In the genomic region with DNA sequence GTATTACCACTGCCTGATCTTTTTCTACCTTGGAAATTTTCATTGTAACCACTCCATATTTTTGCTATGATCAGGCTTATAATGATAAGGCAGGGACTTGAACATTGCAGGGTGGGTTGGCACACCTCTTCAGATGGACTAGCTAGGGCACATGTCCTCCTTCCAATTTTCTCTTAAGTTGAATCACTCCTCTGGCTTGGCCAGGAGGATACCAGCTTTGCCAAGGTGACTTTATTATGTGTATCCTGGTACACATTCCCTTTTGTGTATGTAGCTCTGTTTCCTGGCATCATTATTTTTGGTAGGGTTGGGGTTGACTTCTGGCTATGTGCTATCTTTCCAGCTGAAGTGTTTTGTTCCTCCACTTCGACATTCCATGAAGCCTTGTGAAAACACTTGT, we compare ENCODE assay signal across 9 cellular contexts. TPM values are rescaled to one million over a fixed set of nuclear protein-coding genes. Genes with fewer than 3 reads are reported as not detected.
"Had no signal": no experiment of that assay in that cellular context is flagged by ENCODE, and none has a peak within 500 bp of the region (broad histone marks: within the 10 kb centered on the region; RNA-seq: fewer than 3 reads in every experiment).

No MANE protein-coding gene starts in this region.

- H3K9me3 ChIP-seq: HAP-1 had no signal

- FAIRE-seq: HepG2 had no signal

- H3K9ac ChIP-seq: GM23248 had no signal

- H3K4me1 ChIP-seq: HAP-1 had no signal

- ATAC-seq: HCT116, HepG2 had no signal

- H3K27ac ChIP-seq: GM23248, HL-60 had no signal

- H3K4me1 Mint-ChIP-seq: IgD-negative memory B cell had no signal

- H3K4me3 ChIP-seq: GM23248, HAP-1 had no signal

- H3K4me3 Mint-ChIP-seq: HFFc6, IgD-negative memory B cell had no signal

- H3K36me3 ChIP-seq: HAP-1 had no signal

- H3K27ac Mint-ChIP-seq: HFFc6, IgD-negative memory B cell had no signal

- DNase-seq: GM23248, GOT3, H7, HFFc6 had no signal

RNA-seq across cellular contexts. Expression of a gene that starts 8.5 kb away (rescaled TPM):
- polyA plus RNA-seq: IgD-negative memory B cell had no signal
